ENCODE assay signal across 9 cellular contexts in genomic region chr3:156792945-156793344, GRCh38. TPM values are rescaled to one million over a fixed set of nuclear protein-coding genes. Genes with fewer than 3 reads are reported as not detected.
DNase-seq lines count a peak whose midpoint lies in the region; ATAC-seq, FAIRE-seq and TF ChIP-seq lines count a peak whose summit lies in the region.
"Had no signal": no experiment of that assay in that cellular context is flagged by ENCODE, and none has a peak within 500 bp of the region (broad histone marks: within the 10 kb centered on the region; RNA-seq: fewer than 3 reads in every experiment).

No MANE protein-coding gene starts in this region.

- peak overlapping the region; percentile 28 to 89; a peak in 3 of 4 replicates for H4K8ac ChIP-seq in IMR-90 (ENCODE audit: low read depth in 2 of 2, low read length in 2 of 2)

- H4K20me1 ChIP-seq in IMR-90 (ENCODE audit: insufficient read depth, low read length) (no peaks in the 10 kb centered on the region), astrocyte (ENCODE audit: insufficient read depth, low read length) (no peaks in the 10 kb centered on the region)

- H2BK15ac ChIP-seq in IMR-90 (ENCODE audit: low read depth, low read length) = peak overlapping the region; percentile 40; the same call in 2 of the 3 replicates

- H3K18ac ChIP-seq in IMR-90 (ENCODE audit: low read depth, low read length) = peak overlapping the region; percentile 99

- no peak for DNase-seq in activated CD4-positive, alpha-beta T cell treated with anti-CD3 and anti-CD28 coated beads for 36 hours
- no peak for DNase-seq in activated CD4-positive, alpha-beta T cell treated with anti-CD3 and anti-CD28 coated beads for 4 hours
- no peak for DNase-seq in IMR-90
- no peak for DNase-seq in astrocyte (ENCODE audit: low read depth)
- DNase-seq in osteocyte (ENCODE audit: extremely low spot score, unreplicated experiment) = no peak
- DNase-seq in DMS153 (lab: John Stamatoyannopoulos, UW) = no peak
- no peak for DNase-seq in cortex of kidney (lab: John Stamatoyannopoulos, UW)

- H3K27me3 ChIP-seq in IMR-90 (ENCODE audit: control insufficient read depth, insufficient read depth, low read length) = no peaks in the 10 kb centered on the region
- H3K27me3 ChIP-seq in astrocyte (ENCODE audit: insufficient read depth, low read length) = no peaks in the 10 kb centered on the region

- H3K36me3 Mint-ChIP-seq in activated CD4-positive, alpha-beta T cell treated with anti-CD3 and anti-CD28 coated beads for 36 hours (ENCODE audit: low read depth) = no peaks in the 10 kb centered on the region
- H3K36me3 Mint-ChIP-seq in astrocyte (ENCODE audit: low read depth, unreplicated experiment) (no peaks in the 10 kb centered on the region), osteocyte (ENCODE audit: unreplicated experiment) (no peaks in the 10 kb centered on the region)

- peak overlapping the region; percentile 86 for H3K14ac ChIP-seq in IMR-90 (replicated peaks; ENCODE audit: low read depth, low read length)

- H3K27me3 Mint-ChIP-seq in activated CD4-positive, alpha-beta T cell treated with anti-CD3 and anti-CD28 coated beads for 36 hours = no peaks in the 10 kb centered on the region
- H3K27me3 Mint-ChIP-seq in astrocyte (ENCODE audit: low read depth, unreplicated experiment) = no peaks in the 10 kb centered on the region
- H3K27me3 Mint-ChIP-seq in osteocyte (ENCODE audit: unreplicated experiment) = no peaks in the 10 kb centered on the region

- TF ChIP-seq RAD21 in IMR-90 (IDR thresholded peaks at IDR 0.05; ENCODE audit: low read length) = no peak

- H3K27ac ChIP-seq in IMR-90 (ENCODE audit: insufficient read depth, low read length) (peak overlapping the region; percentile 50), astrocyte (ENCODE audit: low read depth, low read length) (peak overlapping the region; percentile 6)
- H3K27ac ChIP-seq: RWPE1 had no signal

- peak overlapping the region; percentile 35 for H2AK5ac ChIP-seq in IMR-90 (ENCODE audit: low read depth, low read length)

- H4K5ac ChIP-seq in IMR-90 (ENCODE audit: low read depth, low read length) = peak overlapping the region; percentile 97

- no TSS peak for BruUV-seq in IMR-90 (replicated peaks; lab: Mats Ljungman, UMichigan)

- H3K9me3 Mint-ChIP-seq in activated CD4-positive, alpha-beta T cell treated with anti-CD3 and anti-CD28 coated beads for 36 hours (ENCODE audit: low read depth) = no peaks in the 10 kb centered on the region
- H3K9me3 Mint-ChIP-seq in astrocyte (ENCODE audit: unreplicated experiment) (peaks cover 1% of the 10 kb centered on the region), osteocyte (ENCODE audit: unreplicated experiment) (no peaks in the 10 kb centered on the region)

- peak overlapping the region; percentile 86 for H2BK120ac ChIP-seq in IMR-90 (ENCODE audit: low read depth, low read length)

- H3K9me1 ChIP-seq in IMR-90 (ENCODE audit: insufficient read depth, low read length) = peaks cover 8% of the 10 kb centered on the region; the same call in 1 of the 2 replicates

- intact Hi-C loops in activated CD4-positive, alpha-beta T cell treated with anti-CD3 and anti-CD28 coated beads for 36 hours (cut with DNase I, micrococcal nuclease) = no loop called here
- intact Hi-C loops in IMR-90 (cut with micrococcal nuclease) = no loop called here

- no peak for ATAC-seq in activated CD4-positive, alpha-beta T cell treated with anti-CD3 and anti-CD28 coated beads for 36 hours
- ATAC-seq in IMR-90 (ENCODE audit: low read depth) (no peak), HG02981 (IDR thresholded peaks at IDR 0.05; ENCODE audit: unreplicated experiment) (no peak)

- H3K4me3 Mint-ChIP-seq in activated CD4-positive, alpha-beta T cell treated with anti-CD3 and anti-CD28 coated beads for 36 hours = no peak overlapping the region
- H3K4me3 Mint-ChIP-seq in astrocyte (ENCODE audit: unreplicated experiment) = no peak overlapping the region
- H3K4me3 Mint-ChIP-seq in osteocyte (ENCODE audit: unreplicated experiment) = no peak overlapping the region

- H4K91ac ChIP-seq in IMR-90 (ENCODE audit: insufficient read depth, low read depth, low read length) = peak overlapping the region; percentile 84

- no peak overlapping the region for H3K4me3 ChIP-seq in IMR-90 (ENCODE audit: insufficient read depth, low read depth, low read length)
- H3K4me3 ChIP-seq in astrocyte (ENCODE audit: insufficient read depth, low read depth, low read length) = no peak overlapping the region

- POLR2A ChIA-PET in activated CD4-positive, alpha-beta T cell treated with anti-CD3 and anti-CD28 coated beads for 36 hours (lab: Charles Lee) = no interaction called here
- POLR2A ChIA-PET in IMR-90 (lab: Charles Lee; ENCODE audit: unreplicated experiment) = no interaction called here

- no peaks in the 10 kb centered on the region for H3K79me2 ChIP-seq in astrocyte (ENCODE audit: insufficient read depth, low read length)

- no peak overlapping the region for H2AK9ac ChIP-seq in IMR-90 (replicated peaks; ENCODE audit: low read depth, low read length, poor library complexity)

- TF ChIP-seq CTCF in IMR-90 (conservative IDR thresholded peaks at IDR 0.05; ENCODE audit: low read depth, low read length) (no peak), astrocyte (IDR thresholded peaks at IDR 0.05; ENCODE audit: insufficient read depth, low read depth, low read length) (no peak), osteocyte (IDR thresholded peaks at IDR 0.05) (no peak)

- CTCF ChIA-PET in activated CD4-positive, alpha-beta T cell treated with anti-CD3 and anti-CD28 coated beads for 36 hours (lab: Charles Lee) = interaction anchor here (0.5 to 0.7 kb wide), 2 partner anchors 310 to 326 kb away, joined by 4 read pairs; no protein-coding TSS in a partner anchor
- CTCF ChIA-PET in IMR-90 (lab: Yijun Ruan, JAX) = interaction anchor here (1.0 to 1.4 kb wide), 2 partner anchors 15 to 24 kb away, joined by 3 to 4 read pairs; no protein-coding TSS in a partner anchor

- H2BK5ac ChIP-seq in IMR-90 (ENCODE audit: low read depth, low read length, poor library complexity, severe bottlenecking) = peak overlapping the region; percentile 74

- H3K9ac ChIP-seq in IMR-90 (ENCODE audit: low read depth, low read length) = no peak overlapping the region
- H3K9ac ChIP-seq in astrocyte (ENCODE audit: low read length) = no peak overlapping the region

- no peak overlapping the region for H3K56ac ChIP-seq in IMR-90 (ENCODE audit: extremely low read depth, insufficient read depth, low read length)

- H2AFZ ChIP-seq in IMR-90 (replicated peaks; ENCODE audit: low read length, poor library complexity) (peak overlapping the region; percentile 74), astrocyte (ENCODE audit: low read depth, low read length) (no peak overlapping the region)

- peaks cover 0 to 5% of the 10 kb centered on the region in 2 experiments; a peak in 2 of 4 replicates for H3K79me1 ChIP-seq in IMR-90 (ENCODE audit: low read depth in 1 of 2, low read length in 2 of 2)

- peak overlapping the region; percentile 88 for H2BK20ac ChIP-seq in IMR-90 (ENCODE audit: low read depth, low read length)

- peak overlapping the region; percentile 35 for H3K27ac Mint-ChIP-seq in activated CD4-positive, alpha-beta T cell treated with anti-CD3 and anti-CD28 coated beads for 36 hours
- H3K27ac Mint-ChIP-seq in astrocyte (ENCODE audit: unreplicated experiment) (peak overlapping the region; percentile 58), osteocyte (ENCODE audit: unreplicated experiment) (peak overlapping the region; percentile 96)

- peak; percentile 74 for FAIRE-seq in astrocyte (lab: Jason Lieb, UNC)

- H3K36me3 ChIP-seq in IMR-90 (ENCODE audit: control insufficient read depth, insufficient read depth, low read length) (no peaks in the 10 kb centered on the region), astrocyte (ENCODE audit: insufficient read depth, low read length) (no peaks in the 10 kb centered on the region)

- no peak overlapping the region; the same call in 1 of the 2 replicates for H3K4me2 ChIP-seq in IMR-90 (ENCODE audit: low read depth, low read length)
- H3K4me2 ChIP-seq in astrocyte (ENCODE audit: low read length) = no peak overlapping the region

- dilution Hi-C loops in IMR-90 (cut with HindIII; ENCODE audit: low sequenced_read_pairs, unreplicated experiment) = no loop called here

- H3K4me1 Mint-ChIP-seq in activated CD4-positive, alpha-beta T cell treated with anti-CD3 and anti-CD28 coated beads for 36 hours = peaks cover 22% of the 10 kb centered on the region
- H3K4me1 Mint-ChIP-seq in astrocyte (ENCODE audit: low read depth, unreplicated experiment) = peaks cover 37% of the 10 kb centered on the region
- H3K4me1 Mint-ChIP-seq in osteocyte (ENCODE audit: unreplicated experiment) = peaks cover 78% of the 10 kb centered on the region

- TF ChIP-seq POLR2A in IMR-90 (IDR thresholded peaks at IDR 0.05; ENCODE audit: low read depth, low read length) = no peak

- peak overlapping the region; percentile 75 for H3K4ac ChIP-seq in IMR-90 (ENCODE audit: low read depth, low read length)

- H3K9me3 ChIP-seq in IMR-90 (ENCODE audit: control insufficient read depth, insufficient read depth, low read length) = no peaks in the 10 kb centered on the region
- no peaks in the 10 kb centered on the region for H3K9me3 ChIP-seq in astrocyte (ENCODE audit: insufficient read depth, low read depth, low read length)

- H3K4me1 ChIP-seq in IMR-90 (ENCODE audit: control insufficient read depth, insufficient read depth, low read length) (peaks cover 10% of the 10 kb centered on the region), astrocyte (ENCODE audit: insufficient read depth, low read length) (peaks cover 25% of the 10 kb centered on the region)

- H3K23ac ChIP-seq in IMR-90 (ENCODE audit: low read depth, low read length) = peak overlapping the region; percentile 34

- in situ Hi-C loops in IMR-90 (cut with MboI; ENCODE audit: low sequenced_read_pairs) = no loop called here

- WGBS in IMR-90 (ENCODE audit: extremely low coverage in 2 of 2, insufficient read length in 1 of 2), 2 experiments = 75% methylated on average over 1 of the region's 2 CpGs; no CpG with 5 or more reads in 1 of the 2 experiments

TF ChIP-seq in IMR-90, 13 proteins besides CTCF, POLR2A, EP300 and RAD21 (continues in another document):
- TF ChIP-seq RCOR1 (IDR thresholded peaks at IDR 0.05; ENCODE audit: insufficient replicate concordance, low read length) = no peak
- no peak for TF ChIP-seq MXI1 (IDR thresholded peaks at IDR 0.05; ENCODE audit: borderline replicate concordance, low read depth, low read length)
- TF ChIP-seq CHD1 (IDR thresholded peaks at IDR 0.05; ENCODE audit: low read depth, low read length) = no peak
- TF ChIP-seq SMC3 (IDR thresholded peaks at IDR 0.05; ENCODE audit: low read depth, low read length) = no peak
- TF ChIP-seq BHLHE40 (IDR thresholded peaks at IDR 0.05; ENCODE audit: low read depth, low read length) = no peak
- no peak for TF ChIP-seq FOS (IDR thresholded peaks at IDR 0.05; ENCODE audit: low read depth, low read length)

RNA-seq across cellular contexts. Expression of gene LEKR1, which starts 33.2 kb away (rescaled TPM):
- under 1 TPM; 0.37 to 0.53 TPM for total RNA-seq in activated CD4-positive, alpha-beta T cell treated with anti-CD3 and anti-CD28 coated beads for 36 hours
- total RNA-seq in IMR-90 (2012; rRNA removed) = 0.36 and 0.56 TPM in 2 replicates
- 0.10 and 0.19 TPM in 2 replicates for polyA plus RNA-seq in IMR-90 (2012; rRNA removed)
- polyA plus RNA-seq in IMR-90 (2012; cell fraction: cytosol; rRNA removed) = 0.05 TPM in 2 replicates
- polyA plus RNA-seq in IMR-90 (2012; cell fraction: nucleus; rRNA removed; ENCODE audit: low replicate concordance) = 0.14 and 0.31 TPM in 2 replicates
- total RNA-seq in astrocyte = 0.27 and 0.43 TPM in 2 replicates
- 0.55 and 1.0 TPM in 2 replicates for total RNA-seq in osteocyte

Comparison
In these comparisons a context has a peak if more than half of its experiments do, and no peak if none do; other contexts are left out.
1. H3K27ac Mint-ChIP-seq: peak in every context shown above with its lines; median percentile 96 in osteocyte; 58 in astrocyte; 35 in activated CD4-positive, alpha-beta T cell treated with anti-CD3 and anti-CD28 coated beads for 36 hours.